In genomic region chr18:79668203-79668602, GRCh38 we compare ENCODE assay signal across 28 cellular contexts.
"Had no signal": no experiment of that assay in that cellular context is flagged by ENCODE, and none has a peak within 500 bp of the region (broad histone marks: within the 10 kb centered on the region; RNA-seq: fewer than 3 reads in every experiment).

No MANE protein-coding gene starts in this region.

- H3K4me3 ChIP-seq: colonic mucosa, coronary artery, dorsolateral prefrontal cortex, esophagus muscularis mucosa, esophagus squamous epithelium, gastrocnemius medialis, gastroesophageal sphincter, heart left ventricle, heart right ventricle had no signal

- ATAC-seq: effector memory CD8-positive, alpha-beta T cell; esophagus mucosa; foreskin keratinocyte; gastrocnemius medialis; gastroesophageal sphincter; heart left ventricle; heart right ventricle had no signal

- H3K27me3 ChIP-seq: colonic mucosa, dorsolateral prefrontal cortex, esophagus muscularis mucosa, esophagus squamous epithelium, gastrocnemius medialis, gastroesophageal sphincter had no signal

- H3K9me3 ChIP-seq: colonic mucosa, esophagus muscularis mucosa, gastrocnemius medialis, gastroesophageal sphincter, heart left ventricle, heart right ventricle had no signal

- DNase-seq: colonic mucosa; cortex of kidney; dermis blood vessel endothelial cell; dorsolateral prefrontal cortex; effector CD4-positive, alpha-beta T cell; effector CD8-positive, alpha-beta T cell; effector memory CD4-positive, alpha-beta T cell; effector memory CD8-positive, alpha-beta T cell; endodermal cell; erythroblast; esophagus squamous epithelium; foreskin fibroblast; foreskin keratinocyte; foreskin melanocyte; gastrocnemius medialis; glutamatergic neuron; head of caudate nucleus; heart left ventricle; heart right ventricle had no signal

- FAIRE-seq: colon, endometrium, endothelial cell of umbilical vein, frontal cortex had no signal

- H3K36me3 ChIP-seq: colonic mucosa, esophagus muscularis mucosa, esophagus squamous epithelium, gastrocnemius medialis, gastroesophageal sphincter, heart left ventricle, heart right ventricle had no signal

- H3K4me1 ChIP-seq: colonic mucosa, esophagus squamous epithelium, gastrocnemius medialis, gastroesophageal sphincter, heart left ventricle, heart right ventricle had no signal

- H3K27ac ChIP-seq: colonic mucosa, coronary artery, dorsolateral prefrontal cortex, epithelial cell of prostate, esophagus muscularis mucosa, esophagus squamous epithelium, foreskin keratinocyte, gastrocnemius medialis, gastroesophageal sphincter, heart left ventricle, heart right ventricle had no signal
